In genomic region chr3:195250473-195251251, GRCh38 we compare ENCODE assay signal across 8 cellular contexts. TPM values are rescaled to one million over a fixed set of nuclear protein-coding genes. Genes with fewer than 3 reads are reported as not detected.
DNase-seq lines count a peak whose midpoint lies in the region; ATAC-seq, FAIRE-seq and TF ChIP-seq lines count a peak whose summit lies in the region.

No MANE protein-coding gene starts in this region.

- intact Hi-C loops in psoas muscle (cut with DNase I): loop anchor here (5.0 to 10.0 kb wide), 3 partner anchors 96 to 248 kb away; no protein-coding TSS in a partner anchor

- H3K27me3 ChIP-seq in psoas muscle (ENCODE audit: insufficient read depth in 3 of 3, low read length in 2 of 3) (no peaks in the 10 kb centered on the region), HAP-1 (ENCODE audit: low read depth) (no peaks in the 10 kb centered on the region; the same call in 1 of the 2 replicates)

- in situ Hi-C loops in HAP-1 (cut with MboI; ENCODE audit: low sequenced_read_pairs): loop anchor here (25.0 kb wide), 1 partner anchor 913 kb away; no protein-coding TSS in a partner anchor

- peak; percentile 39 for TF ChIP-seq CTCF in fibroblast of mammary gland (conservative IDR thresholded peaks at IDR 0.05; ENCODE audit: control insufficient read depth, insufficient read depth, low read depth, low read length)
- TF ChIP-seq CTCF in psoas muscle (IDR thresholded peaks at IDR 0.05): peak; percentile 22
- no peak for TF ChIP-seq CTCF in D721Med (IDR thresholded peaks at IDR 0.05; ENCODE audit: insufficient read depth, missing control alignments)

- DNase-seq in GM18507 (ENCODE audit: extremely low spot score, insufficient read length, low read depth): no peak
- DNase-seq in NCI-H2196 (lab: John Stamatoyannopoulos, UW; ENCODE audit: unreplicated experiment): peak; percentile 83
- peak; percentile 60 for DNase-seq in fibroblast of mammary gland (ENCODE audit: low read depth)
- peak in 1 of 2 donors; percentile 62 for DNase-seq in psoas muscle
- DNase-seq in HAP-1 (ENCODE audit: low spot score in 2 of 2): no peak
- no peak for DNase-seq in germinal center (ENCODE audit: low spot score)
- DNase-seq in UCSD-AML1 (lab: John Stamatoyannopoulos, UW; ENCODE audit: unreplicated experiment): no peak
- no peak for DNase-seq in D721Med (ENCODE audit: insufficient read length, low spot score)

- 55 to 68% (median 65%) methylated on average over 14 of the region's 14 CpGs for WGBS in psoas muscle, 3 donors

- H3K27ac ChIP-seq in psoas muscle: no peak overlapping the region

- FAIRE-seq in GM18507 (lab: Jason Lieb, UNC) (peak; percentile 24), D721Med (lab: Jason Lieb, UNC) (no peak)

- H3K36me3 ChIP-seq in psoas muscle (ENCODE audit: insufficient read depth in 1 of 2, low read depth in 1 of 2) (no peaks in the 10 kb centered on the region), HAP-1 (replicated peaks) (no peaks in the 10 kb centered on the region)

- no peaks in the 10 kb centered on the region for H3K9me3 ChIP-seq in psoas muscle
- no peaks in the 10 kb centered on the region for H3K9me3 ChIP-seq in HAP-1

- H3K4me1 ChIP-seq in psoas muscle (peaks cover 10% of the 10 kb centered on the region), HAP-1 (peaks cover 14% of the 10 kb centered on the region)

- H3K4me3 ChIP-seq in fibroblast of mammary gland (ENCODE audit: control insufficient read depth, low read depth, low read length) (no peak overlapping the region), psoas muscle (no peak overlapping the region), HAP-1 (no peak overlapping the region)

- peak in 1 of 4 donors; percentile 50 for ATAC-seq in psoas muscle

RNA-seq across cellular contexts. Expression of gene XXYLT1, which starts 20.3 kb away (rescaled TPM):
- 1 to 10 TPM; 1.8 to 3.5 (median 2.3) TPM for total RNA-seq in psoas muscle
- polyA plus RNA-seq in psoas muscle: 1 to 10 TPM in 2 of 3 donors, under 1 TPM in 1; 0.86 to 2.1 (median 1.5) TPM

Comparison
In these comparisons a context has a peak if more than half of its experiments do, and no peak if none do; other contexts are left out.
1. DNase-seq: peak in NCI-H2196 (single experiment) and fibroblast of mammary gland (single experiment); none in GM18507 (single experiment), HAP-1 (0 of 2), germinal center (single experiment), UCSD-AML1 (single experiment) and D721Med (single experiment).